In genomic region chr13:104937881-104938280, GRCh38 we compare ENCODE assay signal across 21 cellular contexts.
DNase-seq lines count a peak whose midpoint lies in the region; ATAC-seq and TF ChIP-seq lines count a peak whose summit lies in the region.
"Had no signal": no experiment of that assay in that cellular context is flagged by ENCODE, and none has a peak within 500 bp of the region (broad histone marks: within the 10 kb centered on the region; RNA-seq: fewer than 3 reads in every experiment).

No MANE protein-coding gene starts in this region.

- H3K4me3 Mint-ChIP-seq in GM23338 = no peak overlapping the region

- TF ChIP-seq CTCF in GM23338 (conservative IDR thresholded peaks at IDR 0.05; ENCODE audit: low read depth in 2 of 2) (no peak), astrocyte of the spinal cord (IDR thresholded peaks at IDR 0.05; ENCODE audit: low read depth, low read length) (no peak)

- H3K27me3 ChIP-seq in GM23338 (ENCODE audit: insufficient read depth) (no peaks in the 10 kb centered on the region), aorta (ENCODE audit: control insufficient read depth in 1 of 2, insufficient read depth in 2 of 2, low read length in 1 of 2) (no peaks in the 10 kb centered on the region)
- H3K27me3 ChIP-seq: Peyer's patch had no signal

- in situ Hi-C loops in astrocyte of the spinal cord (cut with HindIII; ENCODE audit: low sequenced_read_pairs) = no loop called here

- H3K27ac ChIP-seq in GM23338 (ENCODE audit: low read depth) (no peak overlapping the region), aorta (ENCODE audit: low read depth in 1 of 2, low read length in 2 of 2) (no peak overlapping the region)
- H3K27ac ChIP-seq: C4-2B, KMS-11, Peyer's patch had no signal

- no peak overlapping the region for H3K27ac Mint-ChIP-seq in GM23338

- H3K36me3 Mint-ChIP-seq in GM23338 (ENCODE audit: low read depth) = peaks cover 4% of the 10 kb centered on the region; the same call in 1 of the 3 replicates

- DNase-seq in GM23338 (ENCODE audit: low spot score) (no peak), NCI-H460 (ENCODE audit: extremely low read depth, low read depth) (peak; percentile 12), astrocyte of the spinal cord (ENCODE audit: low read depth, low spot score) (peak; percentile 6), myocyte (ENCODE audit: low read depth) (peak; percentile 57), posterior cingulate gyrus (no peak), aorta (no peak), NCI-H146 treated with DMSO at 0.1 percent for 48 hours (lab: John Stamatoyannopoulos, UW; ENCODE audit: unreplicated experiment) (no peak), KG1 (lab: John Stamatoyannopoulos, UW) (no peak)
- DNase-seq: COR-L47, MM.1S, NCI-H1417 treated with DMSO at 0.1 percent for 48 hours, NCI-H2029 treated with DMSO at 0.1 percent for 48 hours, NCI-H2171 treated with DMSO at 0.1 percent for 48 hours, NCI-H446 treated with DMSO at 0.1 percent for 48 hours, NCI-H774, Peyer's patch had no signal

- no peak overlapping the region for H3K4me2 ChIP-seq in GM23338
- H3K4me2 ChIP-seq: KMS-11 had no signal

- ATAC-seq in GM23338 = no peak
- no peak for ATAC-seq in aorta (ENCODE audit: low FRiP score)
- ATAC-seq: HCT116, HepG2, Right ventricle myocardium inferior had no signal

- no peaks in the 10 kb centered on the region for H3K9me2 ChIP-seq in GM23338 (ENCODE audit: insufficient read depth)

- no peaks in the 10 kb centered on the region for H3K79me2 ChIP-seq in GM23338 (replicated peaks; ENCODE audit: insufficient read depth)

- H3F3A ChIP-seq in GM23338 (replicated peaks; ENCODE audit: low read depth) = no peaks in the 10 kb centered on the region

- intact Hi-C loops in posterior cingulate gyrus (cut with DNase I) (no loop called here), aorta (cut with DNase I) (no loop called here)

- WGBS in aorta, 2 donors = 78 to 85% methylated on average over 7 of the region's 7 CpGs

- H3K4me3 ChIP-seq in GM23338 = no peak overlapping the region
- no peak overlapping the region for H3K4me3 ChIP-seq in astrocyte of the spinal cord (ENCODE audit: low read depth, low read length)
- H3K4me3 ChIP-seq in aorta (ENCODE audit: low read length in 2 of 2) = no peak overlapping the region
- H3K4me3 ChIP-seq: Peyer's patch had no signal

- 0 out of 2 replicates have a peak overlapping the region, but pooled peaks have one; percentile 9 for H2AFZ ChIP-seq in GM23338

- H3K9me3 Mint-ChIP-seq in GM23338 = peaks cover 7% of the 10 kb centered on the region; the same call in 2 of the 3 replicates

- peaks cover 2% of the 10 kb centered on the region; the same call in 1 of the 3 replicates for H3K4me1 Mint-ChIP-seq in GM23338

- H3K9me3 ChIP-seq in aorta (ENCODE audit: control insufficient read depth, low read length) = no peaks in the 10 kb centered on the region
- H3K9me3 ChIP-seq: Peyer's patch had no signal

- H3K4me1 ChIP-seq in GM23338 (ENCODE audit: insufficient read depth) = no peaks in the 10 kb centered on the region
- H3K4me1 ChIP-seq in aorta (ENCODE audit: control insufficient read depth in 1 of 2, insufficient read depth in 2 of 2, low read length in 2 of 2) = no peaks in the 10 kb centered on the region
- H3K4me1 ChIP-seq: Peyer's patch had no signal

- no peaks in the 10 kb centered on the region for H3K27me3 Mint-ChIP-seq in GM23338 (ENCODE audit: insufficient read depth, low read depth, poor library complexity)

- no peaks in the 10 kb centered on the region; the same call in 1 of the 2 replicates for H4K20me1 ChIP-seq in GM23338 (replicated peaks; ENCODE audit: insufficient read depth)

- H3K36me3 ChIP-seq in GM23338 (ENCODE audit: insufficient read depth) = no peaks in the 10 kb centered on the region
- H3K36me3 ChIP-seq in aorta (ENCODE audit: control insufficient read depth in 1 of 2, insufficient read depth in 2 of 2, low read length in 1 of 2) = no peaks in the 10 kb centered on the region
- H3K36me3 ChIP-seq: Peyer's patch had no signal

TF ChIP-seq in GM23338, 12 proteins besides CTCF, POLR2A, EP300 and RAD21:
- no peak for TF ChIP-seq NANOG (IDR thresholded peaks at IDR 0.05; ENCODE audit: borderline replicate concordance)
- no peak for TF ChIP-seq CREB1 (CRISPR knock-in tag; IDR thresholded peaks at IDR 0.05; ENCODE audit: low read depth)
- no peak for TF ChIP-seq POLR2AphosphoS5 (IDR thresholded peaks at IDR 0.05; ENCODE audit: low read depth)
- TF ChIP-seq ZNF331 (CRISPR knock-in tag; IDR thresholded peaks at IDR 0.05; ENCODE audit: low read depth) = no peak
TF ChIP-seq in GM23338: peak in this region for 0.

Comparison
In these comparisons a context has a peak if more than half of its experiments do, and no peak if none do; other contexts are left out.
1. DNase-seq: peak in NCI-H460 (single experiment), astrocyte of the spinal cord (single experiment) and myocyte (single experiment); none in GM23338 (single experiment), posterior cingulate gyrus (0 of 10), aorta (0 of 2), NCI-H146 treated with DMSO at 0.1 percent for 48 hours (single experiment) and KG1 (single experiment).